ENCODE assay signal across 35 cellular contexts in genomic region chr9:83151627-83152137, GRCh38.
"Had no signal": no experiment of that assay in that cellular context is flagged by ENCODE, and none has a peak within 500 bp of the region (broad histone marks: within the 10 kb centered on the region; RNA-seq: fewer than 3 reads in every experiment).

No MANE protein-coding gene starts in this region.

- H3K27ac Mint-ChIP-seq: activated B cell treated with CpG ODN at 0.5 μM for 24 hours; activated CD4-positive, alpha-beta memory T cell treated with anti-CD3 and anti-CD28 coated beads for 36 hours; activated CD4-positive, alpha-beta T cell treated with anti-CD3 and anti-CD28 coated beads for 36 hours; activated CD4-positive, alpha-beta T cell treated with anti-CD3 and anti-CD28 coated beads, Interleukin-2, amount 10 ng/mL, durations not matched to agents 24 days and 14 days; activated CD8-positive, alpha-beta memory T cell treated with anti-CD3 and anti-CD28 coated beads, Interleukin-2, amount 10 ng/mL, durations not matched to agents 7 days and 5 days; activated CD8-positive, alpha-beta T cell treated with anti-CD3 and anti-CD28 coated beads, Interleukin-2, amount 10 ng/mL, durations not matched to agents 7 days and 5 days; activated naive CD4-positive, alpha-beta T cell treated with anti-CD3 and anti-CD28 coated beads for 36 hours; activated naive CD4-positive, alpha-beta T cell treated with anti-CD3 and anti-CD28 coated beads, Interleukin-2, amount 50 U/mL, for 24 hours; activated naive CD8-positive, alpha-beta T cell treated with anti-CD3 and anti-CD28 coated beads for 36 hours; activated naive CD8-positive, alpha-beta T cell treated with anti-CD3 and anti-CD28 coated beads, Interleukin-2, amount 50 U/mL, for 24 hours; activated T-helper 1 cell treated with anti-CD3 and anti-CD28 coated beads, Interleukin-12 subunit alpha, Interleukin-12 subunit beta, Interleukin-2, Interleukin-4 antibody, amounts not matched to agents 30 ng/mL and 10 ng/mL and 1 ng/mL, durations not matched to agents 14 hours and 24 hours and 36 hours; activated T-helper 2 cell treated with anti-CD3 and anti-CD28 coated beads, Interferon-gamma antibody, Interleukin-2, Interleukin-4, amounts not matched to agents 10 μg/mL and 5 μg/mL and 100 μg/mL, durations not matched to agents 14 hours and 24 hours and 36 hours; brain; T-helper 17 cell; T-helper 2 cell treated with Interferon-gamma antibody and Interleukin-4, amounts not matched to agents 5 μg/mL and 100 μg/mL, for 36 hours had no signal

- H3K9me3 Mint-ChIP-seq: activated B cell treated with CpG ODN at 0.5 μM for 24 hours; activated naive CD4-positive, alpha-beta T cell treated with anti-CD3 and anti-CD28 coated beads, Interleukin-2, amount 50 U/mL, for 24 hours; activated naive CD8-positive, alpha-beta T cell treated with anti-CD3 and anti-CD28 coated beads for 36 hours; activated T-helper 1 cell treated with anti-CD3 and anti-CD28 coated beads, Interleukin-12 subunit alpha, Interleukin-12 subunit beta, Interleukin-2, Interleukin-4 antibody, amounts not matched to agents 30 ng/mL and 10 ng/mL and 1 ng/mL, durations not matched to agents 14 hours and 24 hours and 36 hours; activated T-helper 2 cell treated with anti-CD3 and anti-CD28 coated beads, Interferon-gamma antibody, Interleukin-2, Interleukin-4, amounts not matched to agents 10 μg/mL and 5 μg/mL and 100 μg/mL, durations not matched to agents 14 hours and 24 hours and 36 hours; T-helper 2 cell treated with Interferon-gamma antibody and Interleukin-4, amounts not matched to agents 5 μg/mL and 100 μg/mL, for 36 hours had no signal

- H3K4me3 ChIP-seq: adrenal gland, breast epithelium, cardiac muscle cell, colonic mucosa, esophagus squamous epithelium had no signal

- H3K27me3 ChIP-seq: adrenal gland, breast epithelium, cardiac muscle cell, colonic mucosa, esophagus squamous epithelium had no signal

- ATAC-seq: activated CD4-positive, alpha-beta T cell treated with anti-CD3 and anti-CD28 coated beads for 36 hours; activated CD4-positive, CD25-positive, alpha-beta regulatory T cell treated with anti-CD3 and anti-CD28 coated beads, Interleukin-2, amount 50 U/mL, for 24 hours; activated CD8-positive, alpha-beta memory T cell treated with anti-CD3 and anti-CD28 coated beads, Interleukin-2, amount 10 ng/mL, durations not matched to agents 7 days and 5 days; activated CD8-positive, alpha-beta T cell treated with anti-CD3 and anti-CD28 coated beads, Interleukin-2, amount 10 ng/mL, durations not matched to agents 7 days and 5 days; activated naive CD8-positive, alpha-beta T cell treated with anti-CD3 and anti-CD28 coated beads, Interleukin-2, amount 50 U/mL, for 24 hours; T-helper 17 cell had no signal

- H3K36me3 ChIP-seq: adrenal gland, breast epithelium, cardiac muscle cell, colonic mucosa, esophagus squamous epithelium, WERI-Rb-1 had no signal

- DNase-seq: activated B cell treated with CpG ODN at 0.5 μM for 24 hours; activated CD4-positive, alpha-beta memory T cell treated with anti-CD3 and anti-CD28 coated beads for 36 hours; activated CD4-positive, alpha-beta T cell treated with anti-CD3 and anti-CD28 coated beads for 36 hours; activated CD4-positive, alpha-beta T cell treated with anti-CD3 and anti-CD28 coated beads, Interleukin-2, amount 10 ng/mL, durations not matched to agents 24 days and 14 days; activated CD8-positive, alpha-beta memory T cell treated with anti-CD3 and anti-CD28 coated beads, Interleukin-2, amount 10 ng/mL, durations not matched to agents 7 days and 5 days; activated CD8-positive, alpha-beta memory T cell treated with anti-CD3 and anti-CD28 coated beads, Interleukin-2, amount 50 U/mL, for 4 hours; activated CD8-positive, alpha-beta T cell treated with anti-CD3 and anti-CD28 coated beads, Interleukin-2, amount 10 ng/mL, durations not matched to agents 7 days and 5 days; activated effector memory CD4-positive, alpha-beta T cell treated with anti-CD3 and anti-CD28 coated beads, Interleukin-2, amount 50 U/mL, for 16 hours; activated naive CD4-positive, alpha-beta T cell treated with anti-CD3 and anti-CD28 coated beads for 36 hours; activated naive CD8-positive, alpha-beta T cell treated with anti-CD3 and anti-CD28 coated beads for 36 hours; activated naive CD8-positive, alpha-beta T cell treated with anti-CD3 and anti-CD28 coated beads, Interleukin-2, amount 50 U/mL, for 24 hours; activated T-cell treated with anti-CD3 and anti-CD28 coated beads, Interleukin-2, amount 50 U/mL, for 1 hour; activated T-cell treated with anti-CD3 and anti-CD28 coated beads, Interleukin-2, amount 50 U/mL, for 48 hours; adrenal gland; amygdala; aorta; central memory CD4-positive, alpha-beta T cell; cerebellar nuclear complex; colonic mucosa; effector CD8-positive, alpha-beta T cell; esophagus squamous epithelium; head of caudate nucleus; T-helper 1 cell; T-helper 17 cell; T1000; WERI-Rb-1 had no signal

- H3K4me1 ChIP-seq: adrenal gland, breast epithelium, colonic mucosa, esophagus squamous epithelium had no signal

- H3K9me3 ChIP-seq: adrenal gland, colonic mucosa, esophagus squamous epithelium had no signal

- H3K4me1 Mint-ChIP-seq: activated B cell treated with CpG ODN at 0.5 μM for 24 hours; activated CD4-positive, alpha-beta T cell treated with anti-CD3 and anti-CD28 coated beads for 36 hours; activated CD4-positive, alpha-beta T cell treated with anti-CD3 and anti-CD28 coated beads, Interleukin-2, amount 10 ng/mL, durations not matched to agents 24 days and 14 days; activated naive CD4-positive, alpha-beta T cell treated with anti-CD3 and anti-CD28 coated beads, Interleukin-2, amount 50 U/mL, for 24 hours; activated naive CD8-positive, alpha-beta T cell treated with anti-CD3 and anti-CD28 coated beads for 36 hours; activated naive CD8-positive, alpha-beta T cell treated with anti-CD3 and anti-CD28 coated beads, Interleukin-2, amount 50 U/mL, for 24 hours; brain; T-helper 17 cell had no signal

- H3K4me3 Mint-ChIP-seq: activated B cell treated with CpG ODN at 0.5 μM for 24 hours; activated CD4-positive, alpha-beta memory T cell treated with anti-CD3 and anti-CD28 coated beads for 36 hours; activated CD4-positive, alpha-beta T cell treated with anti-CD3 and anti-CD28 coated beads for 36 hours; activated CD4-positive, alpha-beta T cell treated with anti-CD3 and anti-CD28 coated beads, Interleukin-2, amount 10 ng/mL, durations not matched to agents 24 days and 14 days; activated CD8-positive, alpha-beta memory T cell treated with anti-CD3 and anti-CD28 coated beads, Interleukin-2, amount 10 ng/mL, durations not matched to agents 7 days and 5 days; activated CD8-positive, alpha-beta T cell treated with anti-CD3 and anti-CD28 coated beads, Interleukin-2, amount 10 ng/mL, durations not matched to agents 7 days and 5 days; activated naive CD4-positive, alpha-beta T cell treated with anti-CD3 and anti-CD28 coated beads for 36 hours; activated naive CD4-positive, alpha-beta T cell treated with anti-CD3 and anti-CD28 coated beads, Interleukin-2, amount 50 U/mL, for 24 hours; activated naive CD8-positive, alpha-beta T cell treated with anti-CD3 and anti-CD28 coated beads for 36 hours; activated naive CD8-positive, alpha-beta T cell treated with anti-CD3 and anti-CD28 coated beads, Interleukin-2, amount 50 U/mL, for 24 hours; activated T-helper 1 cell treated with anti-CD3 and anti-CD28 coated beads, Interleukin-12 subunit alpha, Interleukin-12 subunit beta, Interleukin-2, Interleukin-4 antibody, amounts not matched to agents 30 ng/mL and 10 ng/mL and 1 ng/mL, durations not matched to agents 14 hours and 24 hours and 36 hours; brain; T-helper 17 cell; T-helper 2 cell treated with Interferon-gamma antibody and Interleukin-4, amounts not matched to agents 5 μg/mL and 100 μg/mL, for 36 hours had no signal

- H3K27me3 Mint-ChIP-seq: activated B cell treated with CpG ODN at 0.5 μM for 24 hours; activated CD4-positive, alpha-beta memory T cell treated with anti-CD3 and anti-CD28 coated beads for 36 hours; activated CD4-positive, alpha-beta T cell treated with anti-CD3 and anti-CD28 coated beads for 36 hours; activated CD4-positive, alpha-beta T cell treated with anti-CD3 and anti-CD28 coated beads, Interleukin-2, amount 10 ng/mL, durations not matched to agents 24 days and 14 days; activated CD8-positive, alpha-beta memory T cell treated with anti-CD3 and anti-CD28 coated beads, Interleukin-2, amount 10 ng/mL, durations not matched to agents 7 days and 5 days; activated naive CD8-positive, alpha-beta T cell treated with anti-CD3 and anti-CD28 coated beads for 36 hours; activated naive CD8-positive, alpha-beta T cell treated with anti-CD3 and anti-CD28 coated beads, Interleukin-2, amount 50 U/mL, for 24 hours; T-helper 17 cell had no signal

- H3K36me3 Mint-ChIP-seq: activated CD4-positive, alpha-beta memory T cell treated with anti-CD3 and anti-CD28 coated beads for 36 hours; activated CD8-positive, alpha-beta memory T cell treated with anti-CD3 and anti-CD28 coated beads, Interleukin-2, amount 10 ng/mL, durations not matched to agents 7 days and 5 days; activated naive CD4-positive, alpha-beta T cell treated with anti-CD3 and anti-CD28 coated beads, Interleukin-2, amount 50 U/mL, for 24 hours; activated naive CD8-positive, alpha-beta T cell treated with anti-CD3 and anti-CD28 coated beads for 36 hours; brain had no signal

- H3K27ac ChIP-seq: adrenal gland, breast epithelium, cardiac muscle cell, colonic mucosa, epithelial cell of prostate, esophagus squamous epithelium, WERI-Rb-1 had no signal
